Comparison of ENCODE assay signal across 12 cellular contexts in the genomic region with DNA sequence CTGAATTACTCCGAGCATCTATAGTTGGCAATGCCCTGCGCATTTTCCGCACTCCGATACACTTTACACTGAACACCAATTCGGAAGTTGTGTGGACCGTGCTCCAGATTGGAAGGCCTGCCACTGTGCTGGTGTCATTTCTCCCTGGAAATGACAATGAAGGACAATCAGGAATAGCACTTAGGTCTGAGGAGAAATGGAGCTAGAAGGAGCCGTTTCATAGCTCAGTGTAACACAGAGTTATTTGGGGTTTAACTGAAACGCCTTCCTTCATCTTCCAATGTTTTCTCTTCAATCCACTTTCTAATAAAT. TPM values are rescaled to one million over a fixed set of nuclear protein-coding genes. Genes with fewer than 3 reads are reported as not detected.
DNase-seq lines count a peak whose midpoint lies in the region; ATAC-seq and TF ChIP-seq lines count a peak whose summit lies in the region.
"Had no signal": no experiment of that assay in that cellular context is flagged by ENCODE, and none has a peak within 500 bp of the region (broad histone marks: within the 10 kb centered on the region; RNA-seq: fewer than 3 reads in every experiment).

No MANE protein-coding gene starts in this region.

- no peak overlapping the region for H3K14ac ChIP-seq in mesenchymal stem cell (ENCODE audit: low read length in 2 of 2)

- H3K4me2 ChIP-seq in mesenchymal stem cell (ENCODE audit: low read length, poor library complexity, severe bottlenecking), result peak overlapping the region; percentile 100

- H4K91ac ChIP-seq in mesenchymal stem cell (ENCODE audit: low read length), result no peak overlapping the region

- no peak for TF ChIP-seq CTCF in dorsolateral prefrontal cortex (IDR thresholded peaks at IDR 0.05 in 54 of 56, conservative IDR thresholded peaks at IDR 0.05 in 2 of 56; ENCODE audit: low read depth in 1 of 56, partially characterized antibody in 56 of 56)

- no peak overlapping the region for H2BK5ac ChIP-seq in mesenchymal stem cell (ENCODE audit: low read depth, low read length, poor library complexity, severe bottlenecking)

- no peak for ATAC-seq in HG02642 (IDR thresholded peaks at IDR 0.05; ENCODE audit: poor library complexity, unreplicated experiment)
- no peak for ATAC-seq in HG03039 (IDR thresholded peaks at IDR 0.05; ENCODE audit: unreplicated experiment)
- no peak for ATAC-seq in activated T-helper 17 cell treated with anti-CD3 and anti-CD28 coated beads, Interleukin-2, amount 50 U/mL, for 72 hours (replicated peaks)

- H2AFZ ChIP-seq in mesenchymal stem cell (ENCODE audit: low read depth, low read length), result no peak overlapping the region

- no peak overlapping the region for H3K27ac Mint-ChIP-seq in IgD-negative memory B cell
- H3K27ac Mint-ChIP-seq in activated T-helper 17 cell treated with anti-CD3 and anti-CD28 coated beads, Interleukin-2, amount 50 U/mL, for 72 hours, result no peak overlapping the region

- intact Hi-C loops in dorsolateral prefrontal cortex (cut with DNase I), result no loop called here

- H3K9me3 Mint-ChIP-seq in IgD-negative memory B cell, result no peaks in the 10 kb centered on the region
- no peaks in the 10 kb centered on the region for H3K9me3 Mint-ChIP-seq in activated T-helper 17 cell treated with anti-CD3 and anti-CD28 coated beads, Interleukin-2, amount 50 U/mL, for 72 hours

- H3K27me3 Mint-ChIP-seq in IgD-negative memory B cell, result peaks cover 33% of the 10 kb centered on the region
- H3K27me3 Mint-ChIP-seq in activated T-helper 17 cell treated with anti-CD3 and anti-CD28 coated beads, Interleukin-2, amount 50 U/mL, for 72 hours, result peaks cover 67% of the 10 kb centered on the region

- H2BK12ac ChIP-seq in mesenchymal stem cell (ENCODE audit: low read length in 2 of 2), result no peak overlapping the region

- peak in 1 of 10 donors; percentile 21 for DNase-seq in dorsolateral prefrontal cortex
- no peak for DNase-seq in mesenchymal stem cell
- DNase-seq in NCI-H2107 treated with DMSO at 0.1 percent for 48 hours (lab: John Stamatoyannopoulos, UW; ENCODE audit: unreplicated experiment), result no peak
- DNase-seq: central memory CD4-positive, alpha-beta T cell; NCI-H1417 treated with DMSO at 0.1 percent for 48 hours; SHP77 had no signal

- no peak overlapping the region for H3K4ac ChIP-seq in mesenchymal stem cell (ENCODE audit: low read depth in 1 of 2, low read length in 2 of 2)

- peak overlapping the region; percentile 26 for H3K9ac ChIP-seq in mesenchymal stem cell (ENCODE audit: low read length)
- no peak overlapping the region for H3K9ac ChIP-seq in subcutaneous abdominal adipose tissue (ENCODE audit: low read length in 5 of 5)

- H4K8ac ChIP-seq in mesenchymal stem cell (ENCODE audit: low read length), result no peak overlapping the region

- no peak overlapping the region for H2BK120ac ChIP-seq in mesenchymal stem cell (ENCODE audit: low read depth, low read length)

- no peak overlapping the region for H2BK15ac ChIP-seq in mesenchymal stem cell (ENCODE audit: low read depth, poor library complexity, severe bottlenecking)

- H3K27me3 ChIP-seq in dorsolateral prefrontal cortex (peaks cover 0 to 8% (median 0%) of the 10 kb centered on the region in 45 donors), mesenchymal stem cell (ENCODE audit: control insufficient read depth in 1 of 2, insufficient read depth in 1 of 2, low read length in 2 of 2) (peaks cover 19 to 43% of the 10 kb centered on the region in 2 experiments), subcutaneous abdominal adipose tissue (ENCODE audit: control insufficient read depth in 5 of 5, insufficient read depth in 4 of 5, low read length in 5 of 5) (peaks cover 3 to 17% (median 9%) of the 10 kb centered on the region in 5 donors)

- peak overlapping the region in 3 of 4 donors; percentile 5 to 68 (median 58) for H3K4me3 Mint-ChIP-seq in IgD-negative memory B cell
- no peak overlapping the region for H3K4me3 Mint-ChIP-seq in activated T-helper 17 cell treated with anti-CD3 and anti-CD28 coated beads, Interleukin-2, amount 50 U/mL, for 72 hours

- H3K27ac ChIP-seq in dorsolateral prefrontal cortex, result peak overlapping the region in 35 of 59 donors; percentile 2 to 82 (median 65)
- no peak overlapping the region for H3K27ac ChIP-seq in mesenchymal stem cell (ENCODE audit: low read length, poor library complexity, severe bottlenecking)
- no peak overlapping the region for H3K27ac ChIP-seq in subcutaneous abdominal adipose tissue (ENCODE audit: low read depth, low read length)

- no peak overlapping the region for H2AK5ac ChIP-seq in mesenchymal stem cell (ENCODE audit: low read length, severe bottlenecking)

- H3K18ac ChIP-seq in mesenchymal stem cell (ENCODE audit: low read depth in 1 of 2, low read length in 2 of 2), result no peak overlapping the region

- H3K23ac ChIP-seq in mesenchymal stem cell (ENCODE audit: low read length in 2 of 2), result no peak overlapping the region

- peaks cover 1% of the 10 kb centered on the region for H3K36me3 Mint-ChIP-seq in IgD-negative memory B cell
- no peaks in the 10 kb centered on the region for H3K36me3 Mint-ChIP-seq in activated T-helper 17 cell treated with anti-CD3 and anti-CD28 coated beads, Interleukin-2, amount 50 U/mL, for 72 hours (ENCODE audit: low read depth)

- peaks cover 0 to 3% (median 3%) of the 10 kb centered on the region in 3 donors for H3K4me1 Mint-ChIP-seq in IgD-negative memory B cell
- no peaks in the 10 kb centered on the region for H3K4me1 Mint-ChIP-seq in activated T-helper 17 cell treated with anti-CD3 and anti-CD28 coated beads, Interleukin-2, amount 50 U/mL, for 72 hours

- H3K4me3 ChIP-seq in dorsolateral prefrontal cortex (peak overlapping the region; percentile 48 to 83 (median 74)), mesenchymal stem cell (ENCODE audit: insufficient read depth in 1 of 2, low read depth in 1 of 2, low read length in 2 of 2) (peak overlapping the region in 1 of 2 experiments; percentile 83), subcutaneous abdominal adipose tissue (ENCODE audit: low read depth in 1 of 5, low read length in 5 of 5) (peak overlapping the region; percentile 51 to 79 (median 73))

- 32% methylated on average over 6 of the region's 8 CpGs for WGBS in mesenchymal stem cell

- H3K4me1 ChIP-seq in mesenchymal stem cell (ENCODE audit: control insufficient read depth, insufficient read depth, low read depth, low read length) (peaks cover 9% of the 10 kb centered on the region), subcutaneous abdominal adipose tissue (ENCODE audit: control insufficient read depth in 5 of 5, insufficient read depth in 5 of 5, low read length in 5 of 5) (peaks cover 3 to 19% (median 17%) of the 10 kb centered on the region in 5 donors)

- H3K36me3 ChIP-seq in mesenchymal stem cell (ENCODE audit: control insufficient read depth in 1 of 2, insufficient read depth in 2 of 2, low read depth in 1 of 2, low read length in 2 of 2), result no peaks in the 10 kb centered on the region
- H3K36me3 ChIP-seq in subcutaneous abdominal adipose tissue (ENCODE audit: control insufficient read depth in 5 of 5, insufficient read depth in 5 of 5, low read length in 5 of 5), result no peaks in the 10 kb centered on the region

- H3K9me3 ChIP-seq in mesenchymal stem cell (ENCODE audit: control insufficient read depth, low read length) (no peaks in the 10 kb centered on the region), subcutaneous abdominal adipose tissue (ENCODE audit: control insufficient read depth in 5 of 5, low read length in 5 of 5) (no peaks in the 10 kb centered on the region)

- no peaks in the 10 kb centered on the region for H3K79me1 ChIP-seq in mesenchymal stem cell (replicated peaks; ENCODE audit: low read length, poor library complexity, severe bottlenecking)

RNA-seq across cellular contexts. Expression of a gene that starts 0.5 kb away (rescaled TPM):
- polyA plus RNA-seq in IgD-negative memory B cell, result not detected
- 1 to 10 TPM; 1.4 to 8.5 (median 4.7) TPM for total RNA-seq in dorsolateral prefrontal cortex
- polyA plus RNA-seq in mesenchymal stem cell (2013, experiment 1 of 2), result not detected
- polyA plus RNA-seq in mesenchymal stem cell (2013, experiment 2 of 2), result not detected
- total RNA-seq in activated T-helper 17 cell treated with anti-CD3 and anti-CD28 coated beads, Interleukin-2, amount 50 U/mL, for 72 hours, result not detected

RNA-seq across cellular contexts. Expression of a gene that starts 11.1 kb away (rescaled TPM):
- polyA plus RNA-seq in IgD-negative memory B cell, result not detected
- total RNA-seq in dorsolateral prefrontal cortex, result under 1 TPM in 19 of 120 experiments, not detected in 101; 0.32 to 0.85 (median 0.48) TPM
- not detected for polyA plus RNA-seq in mesenchymal stem cell (2013, experiment 1 of 2)
- polyA plus RNA-seq in mesenchymal stem cell (2013, experiment 2 of 2), result not detected
- total RNA-seq in activated T-helper 17 cell treated with anti-CD3 and anti-CD28 coated beads, Interleukin-2, amount 50 U/mL, for 72 hours, result not detected
- total RNA-seq: subcutaneous adipose tissue had no signal

RNA-seq across cellular contexts. Expression of a gene that starts 48.0 kb away (rescaled TPM):
- polyA plus RNA-seq in IgD-negative memory B cell, result not detected
- total RNA-seq in dorsolateral prefrontal cortex, result 1 to 10 TPM; 1.6 to 9.1 (median 4.2) TPM
- polyA plus RNA-seq in mesenchymal stem cell (2013, experiment 1 of 2), result under 0.01 TPM
- under 0.01 TPM for polyA plus RNA-seq in mesenchymal stem cell (2013, experiment 2 of 2)
- total RNA-seq in activated T-helper 17 cell treated with anti-CD3 and anti-CD28 coated beads, Interleukin-2, amount 50 U/mL, for 72 hours, result not detected

RNA-seq across cellular contexts. Expression of a gene that starts 57.5 kb away (rescaled TPM):
- polyA plus RNA-seq in IgD-negative memory B cell, result not detected
- under 1 TPM in 47 of 120 experiments, not detected in 73; 0.13 to 0.80 (median 0.25) TPM for total RNA-seq in dorsolateral prefrontal cortex
- polyA plus RNA-seq in mesenchymal stem cell (2013, experiment 1 of 2), result not detected
- not detected for polyA plus RNA-seq in mesenchymal stem cell (2013, experiment 2 of 2)
- not detected for total RNA-seq in activated T-helper 17 cell treated with anti-CD3 and anti-CD28 coated beads, Interleukin-2, amount 50 U/mL, for 72 hours

Comparison
In these comparisons a context has a peak if more than half of its experiments do, and no peak if none do; other contexts are left out.
1. H3K27ac ChIP-seq: peak in dorsolateral prefrontal cortex (35 of 59); none in mesenchymal stem cell (single experiment) and subcutaneous abdominal adipose tissue (single experiment).